Comparison of ENCODE assay signal across 25 cellular contexts in the genomic region with DNA sequence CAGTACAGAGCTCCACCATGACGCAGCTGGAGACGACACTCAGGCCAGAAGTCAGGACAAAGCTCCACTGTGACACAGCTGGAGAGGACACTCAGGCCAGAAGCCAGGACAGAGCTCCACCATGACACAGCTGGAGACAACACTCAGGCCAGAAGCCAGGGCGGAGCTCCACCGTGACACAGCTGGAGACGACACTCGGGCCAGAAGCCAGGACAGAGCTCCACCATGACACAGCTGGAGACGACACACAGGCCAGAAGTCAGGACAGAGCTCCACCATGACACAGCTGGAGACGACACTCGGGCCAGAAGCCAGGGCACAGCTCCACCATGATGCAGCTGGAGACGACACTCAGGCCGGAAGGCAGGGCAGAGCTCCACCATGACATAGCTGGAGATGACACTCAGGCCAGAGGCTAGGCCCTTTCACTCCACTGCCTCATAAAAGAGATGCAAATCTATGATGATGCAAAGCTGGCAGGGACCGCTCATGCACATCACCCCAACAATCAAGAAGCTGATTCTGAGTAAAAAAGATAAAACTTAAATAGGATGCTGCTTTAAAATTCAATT. TPM values are rescaled to one million over a fixed set of nuclear protein-coding genes. Genes with fewer than 3 reads are reported as not detected.
DNase-seq lines count a peak whose midpoint lies in the region; ATAC-seq and TF ChIP-seq lines count a peak whose summit lies in the region.
"Had no signal": no experiment of that assay in that cellular context is flagged by ENCODE, and none has a peak within 500 bp of the region (broad histone marks: within the 10 kb centered on the region; RNA-seq: fewer than 3 reads in every experiment).

No MANE protein-coding gene starts in this region.

- H3K36me3 Mint-ChIP-seq in CD8-positive, alpha-beta memory T cell, result peaks cover 0 to 1% (median 0%) of the 10 kb centered on the region in 3 donors
- H3K36me3 Mint-ChIP-seq: CD4-positive, alpha-beta memory T cell had no signal

- no peaks in the 10 kb centered on the region for H3K9me3 ChIP-seq in CD8-positive, alpha-beta memory T cell (ENCODE audit: low read length)
- H3K9me3 ChIP-seq in SU-DHL-6 (ENCODE audit: insufficient read depth, low read length) (no peaks in the 10 kb centered on the region; the same call in 1 of the 2 replicates), vagina (no peaks in the 10 kb centered on the region)
- H3K9me3 ChIP-seq: A549 had no signal

- 0 out of 2 replicates have a peak, but pooled peaks cover 5% of the 10 kb centered on the region for H3F3A ChIP-seq in SU-DHL-6 (ENCODE audit: insufficient read depth)

- no peaks in the 10 kb centered on the region for H3K9me2 ChIP-seq in SU-DHL-6 (replicated peaks; ENCODE audit: insufficient read depth, low read length)

- ATAC-seq in GM18868 (IDR thresholded peaks at IDR 0.05; ENCODE audit: unreplicated experiment), result peak; percentile 34
- ATAC-seq: A549, GM23338, HCT116, SK-N-SH treated with all-trans-retinoic acid at 6 μM for 48 hours had no signal

- no peaks in the 10 kb centered on the region for H4K20me1 ChIP-seq in SU-DHL-6 (ENCODE audit: low read depth, low read length)
- H4K20me1 ChIP-seq: BLaER1 had no signal

- H3K27ac Mint-ChIP-seq in CD8-positive, alpha-beta memory T cell, result no peak overlapping the region
- H3K27ac Mint-ChIP-seq: GM23338 had no signal

- intact Hi-C loops in vagina (cut with DNase I), result no loop called here

- no peak for TF ChIP-seq POLR2A in vagina (IDR thresholded peaks at IDR 0.05)

- no peak overlapping the region for H3K4me3 ChIP-seq in CD8-positive, alpha-beta memory T cell (ENCODE audit: low read length)
- H3K4me3 ChIP-seq in SU-DHL-6 (ENCODE audit: insufficient read depth, low read length, poor library complexity, severe bottlenecking) (no peak overlapping the region), vagina (no peak overlapping the region), coronary artery (no peak overlapping the region)
- H3K4me3 ChIP-seq: A549, BLaER1, GM23338 had no signal

- H3K36me3 ChIP-seq in CD8-positive, alpha-beta memory T cell (ENCODE audit: insufficient read depth, low read length), result no peaks in the 10 kb centered on the region
- H3K36me3 ChIP-seq in SU-DHL-6 (ENCODE audit: low read length) (no peaks in the 10 kb centered on the region), vagina (no peaks in the 10 kb centered on the region)
- H3K36me3 ChIP-seq: BLaER1 had no signal

- H3K9me3 Mint-ChIP-seq in CD8-positive, alpha-beta memory T cell, result peaks cover 0 to 10% (median 1%) of the 10 kb centered on the region in 5 donors

- H3K4me1 Mint-ChIP-seq in CD8-positive, alpha-beta memory T cell, result no peaks in the 10 kb centered on the region
- H3K4me1 Mint-ChIP-seq: CD4-positive, alpha-beta memory T cell had no signal

- DNase-seq in CD8-positive, alpha-beta memory T cell, result no peak
- DNase-seq in germinal center (ENCODE audit: low spot score) (peak; percentile 7), NCI-H748 (lab: John Stamatoyannopoulos, UW; ENCODE audit: unreplicated experiment) (no peak), vagina (ENCODE audit: extremely low spot score in 2 of 2) (no peak), T-helper 9 cell (no peak), coronary artery (ENCODE audit: low spot score) (no peak)
- DNase-seq: CD4-positive, alpha-beta memory T cell; DMS53; EL; NCI-H1417 treated with DMSO at 0.1 percent for 48 hours; NCI-H1930; NCI-H2171; NCI-H446 treated with DMSO at 0.1 percent for 48 hours; NCI-H69; NK-92 treated with Interleukin-12 subunit alpha and Interleukin-12 subunit beta, amount 100 ng/mL, for 24 hours; SIG-M5; T-helper 1 cell had no signal

- H3K4me2 ChIP-seq in SU-DHL-6 (ENCODE audit: low read depth, low read length, poor library complexity, severe bottlenecking), result peak overlapping the region; percentile 24
- H3K4me2 ChIP-seq: A549, BLaER1, GM23338 had no signal

- TF ChIP-seq CTCF in SU-DHL-6 (IDR thresholded peaks at IDR 0.05; ENCODE audit: insufficient read depth, low read length, poor library complexity, severe bottlenecking), result no peak
- no peak for TF ChIP-seq CTCF in vagina (IDR thresholded peaks at IDR 0.05)
- TF ChIP-seq CTCF in coronary artery (IDR thresholded peaks at IDR 0.05), result no peak

- H3K27me3 Mint-ChIP-seq in CD8-positive, alpha-beta memory T cell, result peaks cover 0 to 18% of the 10 kb centered on the region in 2 donors

- no peaks in the 10 kb centered on the region for H3K27me3 ChIP-seq in CD8-positive, alpha-beta memory T cell (ENCODE audit: insufficient read depth, low read length, poor library complexity, severe bottlenecking)
- no peaks in the 10 kb centered on the region for H3K27me3 ChIP-seq in SU-DHL-6 (ENCODE audit: low read length)
- no peaks in the 10 kb centered on the region for H3K27me3 ChIP-seq in vagina
- H3K27me3 ChIP-seq: BLaER1 had no signal

- POLR2A ChIA-PET in CD8-positive, alpha-beta memory T cell (lab: Charles Lee), result no interaction called here

- H3K9ac ChIP-seq in SU-DHL-6 (ENCODE audit: low read length), result no peak overlapping the region
- H3K9ac ChIP-seq: BLaER1 had no signal

- H3K4me3 Mint-ChIP-seq in CD8-positive, alpha-beta memory T cell, result no peak overlapping the region
- H3K4me3 Mint-ChIP-seq: CD4-positive, alpha-beta memory T cell; GM23338 had no signal

- H3K79me2 ChIP-seq in SU-DHL-6 (ENCODE audit: insufficient read depth, low read length), result no peaks in the 10 kb centered on the region

- peak overlapping the region; percentile 51 for H3K27ac ChIP-seq in CD8-positive, alpha-beta memory T cell (ENCODE audit: low read depth, low read length)
- peak overlapping the region; percentile 19; the same call in 1 of the 2 replicates for H3K27ac ChIP-seq in SU-DHL-6 (ENCODE audit: low read depth, low read length)
- no peak overlapping the region for H3K27ac ChIP-seq in vagina
- no peak overlapping the region for H3K27ac ChIP-seq in coronary artery
- H3K27ac ChIP-seq: A549, BLaER1 had no signal

- no peak overlapping the region for H2AFZ ChIP-seq in SU-DHL-6 (ENCODE audit: low read depth, low read length, severe bottlenecking)
- H2AFZ ChIP-seq: GM23338 had no signal

- CTCF ChIA-PET in CD8-positive, alpha-beta memory T cell (lab: Charles Lee), result interaction anchor here (0.7 to 1.2 kb wide), 3 partner anchors 15 to 98 kb away, joined by 3 to 5 read pairs (median 3); no protein-coding TSS in a partner anchor

- H3K4me1 ChIP-seq in CD8-positive, alpha-beta memory T cell (ENCODE audit: insufficient read depth, low read length), result no peaks in the 10 kb centered on the region
- H3K4me1 ChIP-seq in vagina, result no peaks in the 10 kb centered on the region
- H3K4me1 ChIP-seq: A549, BLaER1 had no signal

RNA-seq across cellular contexts. Expression of a gene that starts 13.6 kb away (rescaled TPM):
- not detected for total RNA-seq in CD8-positive, alpha-beta memory T cell
- polyA plus RNA-seq in CD8-positive, alpha-beta memory T cell, result not detected
- total RNA-seq in vagina, result not detected
- total RNA-seq: CD4-positive, alpha-beta memory T cell; GM23338; RPMI7951 had no signal
- polyA plus RNA-seq: A549; CD4-positive, alpha-beta memory T cell; GM23338 had no signal

RNA-seq across cellular contexts. Expression of a gene that starts 55.6 kb away (rescaled TPM):
- total RNA-seq in CD8-positive, alpha-beta memory T cell, result 1 to 10 TPM; 1.8 to 2.6 TPM
- polyA plus RNA-seq in CD8-positive, alpha-beta memory T cell, result 3.0 TPM
- 1.7 TPM for total RNA-seq in vagina
- polyA plus RNA-seq: A549, GM23338 had no signal

Comparison
In these comparisons a context has a peak if more than half of its experiments do, and no peak if none do; other contexts are left out.
1. H3K27ac ChIP-seq: peak in CD8-positive, alpha-beta memory T cell (single experiment) and SU-DHL-6 (single experiment); none in vagina (single experiment) and coronary artery (0 of 2).